ENCODE assay signal across 23 cellular contexts in the genomic region with DNA sequence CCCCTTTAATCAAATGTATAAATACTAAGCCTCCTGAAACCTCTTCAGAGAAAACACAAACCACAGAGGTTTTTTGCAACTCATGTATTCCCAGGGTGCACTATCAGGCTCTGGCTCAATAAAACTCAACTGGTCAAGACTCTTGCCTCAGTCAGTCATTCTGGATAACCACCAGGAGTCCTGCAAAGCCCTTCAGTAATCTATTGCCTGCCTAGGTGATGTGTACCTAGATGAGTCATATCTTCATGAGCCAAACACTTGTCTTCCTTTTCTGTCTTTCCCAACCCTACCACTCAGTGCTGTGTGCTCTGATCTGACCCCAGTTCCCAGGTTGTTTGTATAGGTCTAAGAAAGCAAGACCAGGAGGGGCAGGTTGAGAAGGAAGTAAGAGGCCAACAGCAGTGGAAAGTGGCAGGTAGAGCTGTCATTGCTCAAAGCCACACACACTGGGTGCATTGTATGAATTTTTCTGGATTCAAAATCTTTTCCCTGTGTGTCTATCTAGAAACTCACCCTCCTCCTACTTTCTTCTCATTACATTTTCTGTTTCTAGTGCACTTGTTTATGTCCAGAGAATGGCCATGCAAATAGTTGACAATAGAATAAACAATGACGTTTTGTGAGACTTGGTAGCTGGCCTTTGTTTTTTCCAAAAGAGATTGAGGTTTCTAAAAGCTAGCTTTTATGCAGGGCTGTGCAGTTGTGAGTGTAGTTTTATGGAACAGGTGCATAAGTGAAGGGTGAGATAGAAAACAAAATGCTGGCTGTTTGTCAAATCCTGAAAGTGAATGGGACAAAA. TPM values are rescaled to one million over a fixed set of nuclear protein-coding genes. Genes with fewer than 3 reads are reported as not detected.
A peak's percentile ranks its signal among the peaks of the same experiment; 100 is the strongest.
DNase-seq lines count a peak whose midpoint lies in the region; ATAC-seq, FAIRE-seq and TF ChIP-seq lines count a peak whose summit lies in the region.
"Had no signal": no experiment of that assay in that cellular context is flagged by ENCODE, and none has a peak within 500 bp of the region (broad histone marks: within the 10 kb centered on the region; RNA-seq: fewer than 3 reads in every experiment).

No MANE protein-coding gene starts in this region.

- no peaks in the 10 kb centered on the region for H3K9me3 Mint-ChIP-seq in MCF 10A (ENCODE audit: unreplicated experiment)
- peaks cover 3% of the 10 kb centered on the region; the same call in 1 of the 2 replicates for H3K9me3 Mint-ChIP-seq in WTC11
- H3K9me3 Mint-ChIP-seq: activated naive CD4-positive, alpha-beta T cell treated with anti-CD3 and anti-CD28 coated beads, Interleukin-2, amount 50 U/mL, for 24 hours; natural killer cell had no signal

- H3K27ac ChIP-seq in breast epithelium, result no peak overlapping the region
- H3K27ac ChIP-seq in keratinocyte (ENCODE audit: control insufficient read depth, insufficient read depth, low read length), result no peak overlapping the region
- no peak overlapping the region for H3K27ac ChIP-seq in left lung
- H3K27ac ChIP-seq: BLaER1 treated with 17β-estradiol and CSF1 and Interleukin-3, amounts not matched to agents 10 nM and 100 nM; gastroesophageal sphincter; thoracic aorta had no signal

- H3K36me3 ChIP-seq in breast epithelium (no peaks in the 10 kb centered on the region), keratinocyte (ENCODE audit: control insufficient read depth in 2 of 2, extremely low read depth in 1 of 2, insufficient read depth in 2 of 2, low read length in 2 of 2) (no peaks in the 10 kb centered on the region), left lung (no peaks in the 10 kb centered on the region)
- H3K36me3 ChIP-seq: BLaER1 treated with 17β-estradiol and CSF1 and Interleukin-3, amounts not matched to agents 10 nM and 100 nM; gastroesophageal sphincter; thoracic aorta had no signal

- peak; percentile 78 for FAIRE-seq in keratinocyte (lab: Jason Lieb, UNC)
- FAIRE-seq in urothelium cell line (lab: Jason Lieb, UNC), result no peak
- FAIRE-seq: A204.1 had no signal

- dilution Hi-C loops in keratinocyte (cut with MboI; ENCODE audit: extremely low pct_ligation_motif_present, low sequenced_read_pairs), result no loop called here

- no peaks in the 10 kb centered on the region for H3K4me1 ChIP-seq in breast epithelium
- H3K4me1 ChIP-seq in keratinocyte (ENCODE audit: control insufficient read depth, extremely low read depth, insufficient read depth, low read length), result peaks cover 20% of the 10 kb centered on the region
- H3K4me1 ChIP-seq in left lung, result no peaks in the 10 kb centered on the region
- H3K4me1 ChIP-seq: BLaER1 treated with 17β-estradiol and CSF1 and Interleukin-3, amounts not matched to agents 10 nM and 100 nM; gastroesophageal sphincter had no signal

- ATAC-seq in WTC11 (no peak), left lung (no peak), GM21381 (IDR thresholded peaks at IDR 0.05; ENCODE audit: unreplicated experiment) (no peak)
- ATAC-seq: gastroesophageal sphincter, natural killer cell had no signal

- H3K27me3 ChIP-seq in breast epithelium (no peaks in the 10 kb centered on the region), keratinocyte (ENCODE audit: control insufficient read depth, extremely low read depth, insufficient read depth, low read length) (no peaks in the 10 kb centered on the region), left lung (peaks cover 0 to 4% of the 10 kb centered on the region in 2 donors)
- H3K27me3 ChIP-seq: BLaER1 treated with 17β-estradiol and CSF1 and Interleukin-3, amounts not matched to agents 10 nM and 100 nM; gastroesophageal sphincter had no signal

- H4K20me1 ChIP-seq in keratinocyte (ENCODE audit: control insufficient read depth, extremely low read depth, insufficient read depth, low read length), result no peaks in the 10 kb centered on the region
- H4K20me1 ChIP-seq: BLaER1 treated with 17β-estradiol and CSF1 and Interleukin-3, amounts not matched to agents 10 nM and 100 nM had no signal

- H3K9ac ChIP-seq in keratinocyte (ENCODE audit: control insufficient read depth, extremely low read depth, insufficient read depth, low read length), result no peak overlapping the region
- H3K9ac ChIP-seq: BLaER1 treated with 17β-estradiol and CSF1 and Interleukin-3, amounts not matched to agents 10 nM and 100 nM had no signal

- POLR2A ChIA-PET in MCF 10A (lab: Yijun Ruan, JAX), result interaction anchor here (0.8 to 1.2 kb wide), 2 partner anchors 19 to 36 kb away, joined by 3 read pairs; no protein-coding TSS in a partner anchor
- POLR2A ChIA-PET in WTC11 (lab: Charles Lee), result no interaction called here

- H3K79me2 ChIP-seq in keratinocyte (ENCODE audit: control insufficient read depth, insufficient read depth, low read length), result no peaks in the 10 kb centered on the region

- no TSS peak for BruUV-seq in MCF 10A (replicated peaks; lab: Mats Ljungman, UMichigan)

- no peak for TF ChIP-seq POLR2A in breast epithelium (IDR thresholded peaks at IDR 0.05)

- CTCF ChIA-PET in MCF 10A (lab: Yijun Ruan, JAX), result interaction anchor here (1.5 kb wide), 1 partner anchor 26 kb away, joined by 5 read pairs; no protein-coding TSS in a partner anchor
- CTCF ChIA-PET in WTC11 (lab: Charles Lee), result no interaction called here

- H3K4me3 ChIP-seq in breast epithelium (no peak overlapping the region), keratinocyte (ENCODE audit: control insufficient read depth in 2 of 3, extremely low read depth in 1 of 3, insufficient read depth in 2 of 3, low read depth in 1 of 3, low read length in 3 of 3) (no peak overlapping the region), left lung (no peak overlapping the region)
- H3K4me3 ChIP-seq: BLaER1 treated with 17β-estradiol and CSF1 and Interleukin-3, amounts not matched to agents 10 nM and 100 nM; gastroesophageal sphincter; lung; thoracic aorta had no signal

- H3K9me3 ChIP-seq in breast epithelium (no peaks in the 10 kb centered on the region), keratinocyte (ENCODE audit: control insufficient read depth, low read depth, low read length) (no peaks in the 10 kb centered on the region), left lung (peaks cover 0 to 3% of the 10 kb centered on the region in 2 donors)
- H3K9me3 ChIP-seq: BLaER1 treated with 17β-estradiol and CSF1 and Interleukin-3, amounts not matched to agents 10 nM and 100 nM; gastroesophageal sphincter; thoracic aorta had no signal

- peaks cover 5% of the 10 kb centered on the region for H3K36me3 Mint-ChIP-seq in MCF 10A (ENCODE audit: insufficient read depth, unreplicated experiment)
- H3K36me3 Mint-ChIP-seq in WTC11, result no peaks in the 10 kb centered on the region
- H3K36me3 Mint-ChIP-seq: natural killer cell had no signal

- H3K27me3 Mint-ChIP-seq in MCF 10A (ENCODE audit: insufficient read depth, unreplicated experiment), result no peaks in the 10 kb centered on the region
- H3K27me3 Mint-ChIP-seq in WTC11 (ENCODE audit: low read depth), result no peaks in the 10 kb centered on the region; the same call in 1 of the 2 replicates
- H3K27me3 Mint-ChIP-seq: progenitor cell of endocrine pancreas had no signal

- H3K4me2 ChIP-seq in keratinocyte (ENCODE audit: control insufficient read depth, extremely low read depth, insufficient read depth, low read depth, low read length), result no peak overlapping the region
- H3K4me2 ChIP-seq: BLaER1 treated with 17β-estradiol and CSF1 and Interleukin-3, amounts not matched to agents 10 nM and 100 nM had no signal

- peak; percentile 82 for DNase-seq in MCF 10A (ENCODE audit: unreplicated experiment)
- DNase-seq in breast epithelium (ENCODE audit: low spot score in 2 of 2), result no peak
- no peak for DNase-seq in WTC11 (ENCODE audit: low spot score)
- no peak for DNase-seq in keratinocyte (ENCODE audit: low read depth, low spot score)
- DNase-seq in urothelium cell line (ENCODE audit: low spot score), result peak; percentile 21
- no peak for DNase-seq in iPS-NIHi11 (ENCODE audit: low spot score)
- no peak for DNase-seq in left lung
- DNase-seq: activated T-cell treated with anti-CD3 and anti-CD28 coated beads, Interleukin-2, amount 50 U/mL, for 48 hours; cortex of kidney; DMS 273 treated with DMSO at 0.1 percent for 48 hours; erythroblast; natural killer cell; NCI-H446 treated with DMSO at 0.1 percent for 48 hours; SHP77; T-helper 2 cell had no signal

- TF ChIP-seq CTCF in MCF 10A (IDR thresholded peaks at IDR 0.05; ENCODE audit: unreplicated experiment) (peak; percentile 19), breast epithelium (IDR thresholded peaks at IDR 0.05) (no peak), WTC11 (IDR thresholded peaks at IDR 0.05) (no peak), keratinocyte (optimal IDR thresholded peaks at IDR 0.05 in 1 of 3, IDR thresholded peaks at IDR 0.05 in 1 of 3, conservative IDR thresholded peaks at IDR 0.05 in 1 of 3; ENCODE audit: extremely low read depth in 1 of 3, insufficient read depth in 2 of 3, low read length in 3 of 3) (peak; percentile 9 to 26 (median 22)), left lung (IDR thresholded peaks at IDR 0.05) (no peak)

- H3K27ac Mint-ChIP-seq in MCF 10A (ENCODE audit: low read depth, unreplicated experiment) (peak overlapping the region; percentile 76), WTC11 (peak overlapping the region; percentile 64; the same call in 1 of the 2 replicates)
- H3K27ac Mint-ChIP-seq: activated naive CD4-positive, alpha-beta T cell treated with anti-CD3 and anti-CD28 coated beads, Interleukin-2, amount 50 U/mL, for 24 hours; natural killer cell; progenitor cell of endocrine pancreas had no signal

- no peak overlapping the region for H2AFZ ChIP-seq in keratinocyte (ENCODE audit: control insufficient read depth, low read length)

- intact Hi-C loops in MCF 10A (cut with micrococcal nuclease) (loop anchor here (10.0 kb wide), 1 partner anchor 53 kb away; no protein-coding TSS in a partner anchor), breast epithelium (cut with DNase I; ENCODE audit: low total_unique reads) (no loop called here), left lung (cut with DNase I) (no loop called here)

- peaks cover 26% of the 10 kb centered on the region for H3K4me1 Mint-ChIP-seq in MCF 10A (ENCODE audit: insufficient read depth, unreplicated experiment)
- peaks cover 44% of the 10 kb centered on the region for H3K4me1 Mint-ChIP-seq in WTC11
- H3K4me1 Mint-ChIP-seq: activated naive CD4-positive, alpha-beta T cell treated with anti-CD3 and anti-CD28 coated beads, Interleukin-2, amount 50 U/mL, for 24 hours; natural killer cell had no signal

- no peaks in the 10 kb centered on the region for H3K9me1 ChIP-seq in keratinocyte (ENCODE audit: control insufficient read depth, extremely low read depth, insufficient read depth, low read length)

- H3K4me3 Mint-ChIP-seq in MCF 10A (ENCODE audit: unreplicated experiment) (no peak overlapping the region), WTC11 (no peak overlapping the region)
- H3K4me3 Mint-ChIP-seq: activated naive CD4-positive, alpha-beta T cell treated with anti-CD3 and anti-CD28 coated beads, Interleukin-2, amount 50 U/mL, for 24 hours; natural killer cell had no signal

RNA-seq across cellular contexts. Expression of a gene that starts 48.1 kb away (rescaled TPM):
- not detected in 2 replicates for total RNA-seq in MCF 10A (2022)
- total RNA-seq in breast epithelium, result not detected
- not detected in 3 replicates for total RNA-seq in WTC11 (2021)
- polyA plus RNA-seq in keratinocyte, result 0.24 to 0.28 TPM (median 0.27 TPM) in 3 replicates
- polyA plus RNA-seq in keratinocyte (2011; ENCODE audit: low read depth), result 1.0 TPM
- polyA plus RNA-seq in keratinocyte (2011; cell fraction: cytosol; rRNA removed), result 0.27 and 0.50 TPM in 2 replicates
- 1.6 and 2.4 TPM in 2 replicates for polyA plus RNA-seq in keratinocyte (2011; cell fraction: nucleus; rRNA removed)
- polyA plus RNA-seq in keratinocyte (2012; ENCODE audit: low replicate concordance), result 0.37 and 2.0 TPM in 2 replicates
- polyA minus RNA-seq in keratinocyte, result 0.06 to 1.5 TPM (median 0.20 TPM) in 3 replicates
- not detected for polyA minus RNA-seq in keratinocyte (2011; cell fraction: cytosol; rRNA and poly(A)+ RNA removed)
- polyA minus RNA-seq in keratinocyte (2011; cell fraction: nucleus; rRNA and poly(A)+ RNA removed), result 0.42 and 1.2 TPM in 2 replicates
- not detected for total RNA-seq in left lung
- total RNA-seq: lung, natural killer cell, progenitor cell of endocrine pancreas, thoracic aorta had no signal
- polyA plus RNA-seq: lung had no signal

Comparison
In these comparisons a context has a peak if more than half of its experiments do, and no peak if none do; other contexts are left out.
1. DNase-seq: peak in MCF 10A (single experiment) and urothelium cell line (single experiment); none in breast epithelium (0 of 2), WTC11 (single experiment), keratinocyte (single experiment), iPS-NIHi11 (single experiment) and left lung (0 of 2).
2. CTCF ChIP-seq: peak in MCF 10A (single experiment) and keratinocyte (3 of 3); none in breast epithelium (0 of 3), WTC11 (single experiment) and left lung (0 of 2).